In the genomic region with DNA sequence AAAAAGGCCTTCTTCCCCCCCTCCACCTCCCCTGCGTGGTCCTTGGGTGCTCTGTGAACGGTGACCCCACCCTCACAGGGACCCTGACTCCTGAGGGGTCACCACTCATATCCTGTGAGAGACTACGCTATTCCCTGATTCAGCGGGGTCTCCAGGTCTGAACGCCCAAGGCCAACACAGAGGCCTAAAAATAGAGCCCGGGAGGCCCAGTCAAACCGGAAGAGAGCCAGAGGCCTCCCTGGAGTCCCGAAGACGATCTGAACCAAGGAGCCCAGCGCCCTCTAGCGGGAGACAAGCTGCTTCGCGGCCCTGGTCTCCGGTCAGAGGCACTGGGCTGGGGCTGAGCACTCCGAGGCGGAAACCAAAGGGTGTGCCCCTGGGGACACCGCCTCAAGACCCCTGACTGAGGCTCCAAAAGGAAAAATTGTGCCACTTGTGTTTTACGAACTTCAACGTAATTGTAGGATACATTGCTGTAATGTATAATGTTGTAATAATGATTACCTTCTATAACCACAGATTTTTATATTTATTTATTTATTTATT, we compare ENCODE assay signal across 8 cellular contexts. TPM values are rescaled to one million over a fixed set of nuclear protein-coding genes. Genes with fewer than 3 reads are reported as not detected.
DNase-seq lines count a peak whose midpoint lies in the region; ATAC-seq and TF ChIP-seq lines count a peak whose summit lies in the region.

No MANE protein-coding gene starts in this region.

- peaks cover 10% of the 10 kb centered on the region for H3K4me1 ChIP-seq in psoas muscle

- in situ Hi-C loops in GM13977 (cut with MboI; ENCODE audit: low pct_unique_long_range_greater_than_20kb, low sequenced_read_pairs, unreplicated experiment): loop anchor here (5.0 kb wide), 1 partner anchor 196 kb away; no protein-coding TSS in a partner anchor

- TF ChIP-seq CTCF in GM13977 (IDR thresholded peaks at IDR 0.05; ENCODE audit: extremely low read depth, insufficient read depth, missing control alignments): peak; percentile 91
- TF ChIP-seq CTCF in psoas muscle (IDR thresholded peaks at IDR 0.05): peak; percentile 98

- no peaks in the 10 kb centered on the region for H3K36me3 ChIP-seq in psoas muscle (ENCODE audit: insufficient read depth in 1 of 2, low read depth in 1 of 2)

- no peaks in the 10 kb centered on the region for H3K27me3 ChIP-seq in psoas muscle (ENCODE audit: insufficient read depth in 3 of 3, low read length in 2 of 3)

- ATAC-seq in HG02885 (IDR thresholded peaks at IDR 0.05; ENCODE audit: poor library complexity, unreplicated experiment) (peak; percentile 97), left cardiac atrium (peak; percentile 98 to 99), psoas muscle (peak; percentile 98 to 99 (median 99))

- H3K4me3 ChIP-seq in psoas muscle: peak overlapping the region; percentile 48

- WGBS in psoas muscle, 3 donors: 4 to 6% (median 5%) methylated on average over 19 of the region's 19 CpGs

- peak overlapping the region; percentile 74 for H3K27ac ChIP-seq in psoas muscle

- intact Hi-C loops in left cardiac atrium (cut with DNase I): loop anchor here (1.0 to 10.0 kb wide), 4 partner anchors 91 to 194 kb away; a partner anchor contains a TSS
- intact Hi-C loops in psoas muscle (cut with DNase I): loop anchor here (1.0 to 5.0 kb wide), 5 partner anchors 89 to 281 kb away; a partner anchor contains a TSS

- H3K9me3 ChIP-seq in psoas muscle: no peaks in the 10 kb centered on the region

- DNase-seq in GM13977 (ENCODE audit: low spot score) (peak; percentile 87), NCI-H1436 treated with DMSO at 0.1 percent for 48 hours (lab: John Stamatoyannopoulos, UW) (peak; percentile 84), SW 1271 (lab: John Stamatoyannopoulos, UW) (peak; percentile 18 to 70), left cardiac atrium (peak; percentile 97), psoas muscle (peak; percentile 96 to 98), ureter (ENCODE audit: low spot score) (peak; percentile 95)
- DNase-seq in activated naive CD8-positive, alpha-beta T cell treated with anti-CD3 and anti-CD28 coated beads, Interleukin-2, amount 50 U/mL, for 16 hours (ENCODE audit: low read depth, low spot score): peak; percentile 95

RNA-seq across cellular contexts. Expression of a gene that starts 42.4 kb away (rescaled TPM):
- total RNA-seq in left cardiac atrium: 10 to 100 TPM; 17.8 to 23.6 TPM
- 10 to 100 TPM; 26.2 to 31.5 (median 28.0) TPM for total RNA-seq in psoas muscle
- polyA plus RNA-seq in psoas muscle: 10 to 100 TPM; 15.5 to 30.6 (median 19.4) TPM
- total RNA-seq in ureter: 29.1 TPM

Comparison
In these comparisons a context has a peak if more than half of its experiments do, and no peak if none do; other contexts are left out.
1. Peak in every context shown above with its lines: DNase-seq, ATAC-seq, H3K4me3 ChIP-seq and H3K27ac ChIP-seq.
2. DNase-seq: peak in every context shown above with its lines; median percentile 97 in left cardiac atrium; 97 in psoas muscle; 95 in activated naive CD8-positive, alpha-beta T cell treated with anti-CD3 and anti-CD28 coated beads, Interleukin-2, amount 50 U/mL, for 16 hours; 95 in ureter; 87 in GM13977; 84 in NCI-H1436 treated with DMSO at 0.1 percent for 48 hours; 44 in SW 1271.